Comparison of ENCODE assay signal across 16 cellular contexts in the genomic region with DNA sequence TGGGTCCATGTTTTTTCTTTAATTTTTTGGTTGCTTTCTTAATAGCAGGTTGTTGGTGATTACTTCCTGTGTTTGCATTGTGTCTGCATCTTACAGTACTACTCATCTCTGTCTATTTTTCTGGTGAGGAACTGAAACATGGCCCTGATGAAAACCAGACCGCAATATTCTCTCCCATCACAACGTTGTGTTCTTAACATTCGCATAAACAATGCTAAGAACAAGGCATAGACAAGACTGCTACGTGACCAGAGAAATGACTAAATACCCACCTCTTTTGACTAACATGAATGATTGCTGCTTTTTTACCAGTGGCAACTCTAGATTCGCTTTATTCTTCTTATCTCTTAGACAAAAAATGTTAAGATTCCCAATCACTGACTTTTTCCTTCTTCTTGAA.
A peak's percentile ranks its signal among the peaks of the same experiment; 100 is the strongest.
DNase-seq lines count a peak whose midpoint lies in the region; ATAC-seq and TF ChIP-seq lines count a peak whose summit lies in the region.
"Had no signal": no experiment of that assay in that cellular context is flagged by ENCODE, and none has a peak within 500 bp of the region (broad histone marks: within the 10 kb centered on the region; RNA-seq: fewer than 3 reads in every experiment).

No MANE protein-coding gene starts in this region.

- H3K27me3 Mint-ChIP-seq in activated CD8-positive, alpha-beta T cell treated with anti-CD3 and anti-CD28 coated beads, Interleukin-2, amount 10 ng/mL, durations not matched to agents 7 days and 5 days (ENCODE audit: low read depth): peaks cover 4% of the 10 kb centered on the region
- H3K27me3 Mint-ChIP-seq in naive thymus-derived CD4-positive, alpha-beta T cell: peaks cover 0 to 15% (median 11%) of the 10 kb centered on the region in 5 donors

- intact Hi-C loops in naive thymus-derived CD4-positive, alpha-beta T cell (cut with micrococcal nuclease): no loop called here
- intact Hi-C loops in dorsolateral prefrontal cortex (cut with DNase I): no loop called here

- no peak overlapping the region for H3K4me3 Mint-ChIP-seq in activated CD8-positive, alpha-beta T cell treated with anti-CD3 and anti-CD28 coated beads, Interleukin-2, amount 10 ng/mL, durations not matched to agents 7 days and 5 days
- H3K4me3 Mint-ChIP-seq in naive thymus-derived CD4-positive, alpha-beta T cell: no peak overlapping the region

- H3K4me1 Mint-ChIP-seq in activated CD8-positive, alpha-beta T cell treated with anti-CD3 and anti-CD28 coated beads, Interleukin-2, amount 10 ng/mL, durations not matched to agents 7 days and 5 days (ENCODE audit: low read depth): no peaks in the 10 kb centered on the region
- no peaks in the 10 kb centered on the region for H3K4me1 Mint-ChIP-seq in naive thymus-derived CD4-positive, alpha-beta T cell

- TF ChIP-seq CTCF in dorsolateral prefrontal cortex (IDR thresholded peaks at IDR 0.05 in 54 of 56, conservative IDR thresholded peaks at IDR 0.05 in 2 of 56; ENCODE audit: low read depth in 1 of 56, partially characterized antibody in 56 of 56): no peak

- H3K36me3 ChIP-seq in naive thymus-derived CD4-positive, alpha-beta T cell (ENCODE audit: control insufficient read depth in 2 of 3, insufficient read depth in 3 of 3, low read length in 3 of 3): no peaks in the 10 kb centered on the region
- H3K36me3 ChIP-seq: neutrophil, thoracic aorta had no signal

- DNase-seq in RPMI8226 (peak; percentile 4), islet precursor cell (no peak), dorsolateral prefrontal cortex (no peak)
- DNase-seq in activated CD8-positive, alpha-beta T cell treated with anti-CD3 and anti-CD28 coated beads, Interleukin-2, amount 10 ng/mL, durations not matched to agents 7 days and 5 days: no peak
- DNase-seq in naive thymus-derived CD4-positive, alpha-beta T cell: no peak
- DNase-seq: activated effector memory CD4-positive, alpha-beta T cell treated with Interleukin-2 at 50 U/mL for 16 hours; caudate nucleus; kidney glomerular epithelial cell; NCI-H2029 treated with DMSO at 0.1 percent for 48 hours; PC-9; stimulated activated CD4-positive, alpha-beta T cell treated with anti-CD3 and anti-CD28 coated beads, Interleukin-1b, Interleukin-23, amount 100 ng/mL, for 48 hours had no signal

- H3K36me3 Mint-ChIP-seq in activated CD8-positive, alpha-beta T cell treated with anti-CD3 and anti-CD28 coated beads, Interleukin-2, amount 10 ng/mL, durations not matched to agents 7 days and 5 days (ENCODE audit: low read depth): no peaks in the 10 kb centered on the region
- no peaks in the 10 kb centered on the region for H3K36me3 Mint-ChIP-seq in naive thymus-derived CD4-positive, alpha-beta T cell

- H3K4me3 ChIP-seq in naive thymus-derived CD4-positive, alpha-beta T cell (ENCODE audit: low read length): no peak overlapping the region
- no peak overlapping the region for H3K4me3 ChIP-seq in dorsolateral prefrontal cortex
- H3K4me3 ChIP-seq: PC-9, thoracic aorta had no signal

- no peak overlapping the region for H3K27ac ChIP-seq in naive thymus-derived CD4-positive, alpha-beta T cell (ENCODE audit: low read depth, low read length)
- H3K27ac ChIP-seq in dorsolateral prefrontal cortex: no peak overlapping the region
- H3K27ac ChIP-seq: neutrophil, PC-9, thoracic aorta had no signal

- H3K4me1 ChIP-seq in naive thymus-derived CD4-positive, alpha-beta T cell (ENCODE audit: control insufficient read depth in 2 of 2, insufficient read depth in 2 of 2, low read length in 2 of 2): no peaks in the 10 kb centered on the region

- H3K27me3 ChIP-seq in naive thymus-derived CD4-positive, alpha-beta T cell (ENCODE audit: control insufficient read depth in 2 of 2, insufficient read depth in 2 of 2, low read length in 2 of 2): no peaks in the 10 kb centered on the region
- H3K27me3 ChIP-seq in dorsolateral prefrontal cortex: peaks cover 0 to 5% (median 0%) of the 10 kb centered on the region in 45 donors
- H3K27me3 ChIP-seq: neutrophil had no signal

- POLR2A ChIA-PET in activated CD8-positive, alpha-beta T cell treated with anti-CD3 and anti-CD28 coated beads, Interleukin-2, amount 10 ng/mL, durations not matched to agents 7 days and 5 days (lab: Charles Lee): no interaction called here
- POLR2A ChIA-PET in naive thymus-derived CD4-positive, alpha-beta T cell (lab: Charles Lee): no interaction called here

- no peaks in the 10 kb centered on the region for H3K9me3 ChIP-seq in naive thymus-derived CD4-positive, alpha-beta T cell (ENCODE audit: control insufficient read depth in 2 of 3, low read length in 3 of 3)
- H3K9me3 ChIP-seq: neutrophil, thoracic aorta had no signal

- no peaks in the 10 kb centered on the region for H3K9me3 Mint-ChIP-seq in activated CD8-positive, alpha-beta T cell treated with anti-CD3 and anti-CD28 coated beads, Interleukin-2, amount 10 ng/mL, durations not matched to agents 7 days and 5 days (ENCODE audit: insufficient read depth)
- H3K9me3 Mint-ChIP-seq in naive thymus-derived CD4-positive, alpha-beta T cell: peaks cover 0 to 14% (median 5%) of the 10 kb centered on the region in 11 donors

- CTCF ChIA-PET in activated CD8-positive, alpha-beta T cell treated with anti-CD3 and anti-CD28 coated beads, Interleukin-2, amount 10 ng/mL, durations not matched to agents 7 days and 5 days (lab: Charles Lee): no interaction called here
- CTCF ChIA-PET in naive thymus-derived CD4-positive, alpha-beta T cell (lab: Charles Lee): no interaction called here

- peak; percentile 81 for ATAC-seq in GM18517 (IDR thresholded peaks at IDR 0.05; ENCODE audit: unreplicated experiment)
- ATAC-seq in GM21447 (IDR thresholded peaks at IDR 0.05; ENCODE audit: unreplicated experiment): peak; percentile 89
- ATAC-seq in HG03045 (IDR thresholded peaks at IDR 0.05; ENCODE audit: unreplicated experiment): peak; percentile 97
- no peak for ATAC-seq in activated CD8-positive, alpha-beta T cell treated with anti-CD3 and anti-CD28 coated beads, Interleukin-2, amount 10 ng/mL, durations not matched to agents 7 days and 5 days
- no peak for ATAC-seq in naive thymus-derived CD4-positive, alpha-beta T cell

- H3K27ac Mint-ChIP-seq in activated CD8-positive, alpha-beta T cell treated with anti-CD3 and anti-CD28 coated beads, Interleukin-2, amount 10 ng/mL, durations not matched to agents 7 days and 5 days: no peak overlapping the region
- H3K27ac Mint-ChIP-seq in naive thymus-derived CD4-positive, alpha-beta T cell: no peak overlapping the region

Comparison
In these comparisons a context has a peak if more than half of its experiments do, and no peak if none do; other contexts are left out.
1. ATAC-seq: peak in GM18517 (single experiment), GM21447 (single experiment) and HG03045 (single experiment); none in activated CD8-positive, alpha-beta T cell treated with anti-CD3 and anti-CD28 coated beads, Interleukin-2, amount 10 ng/mL, durations not matched to agents 7 days and 5 days (single experiment) and naive thymus-derived CD4-positive, alpha-beta T cell (single experiment).